1 cellular context compared by ENCODE assay signal in the genomic region with DNA sequence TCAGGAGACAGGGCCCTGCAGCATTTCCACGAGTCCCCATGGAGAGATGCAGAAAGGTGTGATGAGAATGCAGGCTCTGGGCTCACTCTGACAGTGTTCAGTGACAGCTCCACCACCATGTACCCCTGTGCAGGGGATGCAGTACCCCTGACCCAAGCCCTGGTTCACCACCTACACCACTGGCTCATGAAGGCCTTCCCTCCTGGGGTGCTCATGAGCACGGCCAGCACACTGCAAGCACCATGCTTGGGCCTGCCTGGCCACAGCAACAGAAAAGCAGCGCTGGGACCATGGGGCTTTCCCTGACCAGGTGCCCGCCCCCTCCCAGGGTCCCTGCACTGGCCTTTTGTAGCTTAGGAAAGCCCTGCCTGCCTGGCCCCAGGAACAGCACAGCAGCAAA.
TF ChIP-seq lines count a peak whose summit lies in the region.

No MANE protein-coding gene starts in this region.

TF ChIP-seq in IMR-90, 13 proteins besides CTCF, POLR2A, EP300 and RAD21:
- TF ChIP-seq BHLHE40 (IDR thresholded peaks at IDR 0.05; ENCODE audit: low read depth, low read length) (no peak), CHD1 (IDR thresholded peaks at IDR 0.05; ENCODE audit: low read depth, low read length) (no peak), FOS (IDR thresholded peaks at IDR 0.05; ENCODE audit: low read depth, low read length) (no peak), SMC3 (IDR thresholded peaks at IDR 0.05; ENCODE audit: low read depth, low read length) (no peak), MXI1 (IDR thresholded peaks at IDR 0.05; ENCODE audit: borderline replicate concordance, low read depth, low read length) (no peak), RCOR1 (IDR thresholded peaks at IDR 0.05; ENCODE audit: insufficient replicate concordance, low read length) (no peak), CEBPB (IDR thresholded peaks at IDR 0.05; ENCODE audit: low read depth, low read length) (no peak), NFE2L2 (IDR thresholded peaks at IDR 0.05; ENCODE audit: low read depth, low read length) (no peak)
- TF ChIP-seq, protein P1, sequence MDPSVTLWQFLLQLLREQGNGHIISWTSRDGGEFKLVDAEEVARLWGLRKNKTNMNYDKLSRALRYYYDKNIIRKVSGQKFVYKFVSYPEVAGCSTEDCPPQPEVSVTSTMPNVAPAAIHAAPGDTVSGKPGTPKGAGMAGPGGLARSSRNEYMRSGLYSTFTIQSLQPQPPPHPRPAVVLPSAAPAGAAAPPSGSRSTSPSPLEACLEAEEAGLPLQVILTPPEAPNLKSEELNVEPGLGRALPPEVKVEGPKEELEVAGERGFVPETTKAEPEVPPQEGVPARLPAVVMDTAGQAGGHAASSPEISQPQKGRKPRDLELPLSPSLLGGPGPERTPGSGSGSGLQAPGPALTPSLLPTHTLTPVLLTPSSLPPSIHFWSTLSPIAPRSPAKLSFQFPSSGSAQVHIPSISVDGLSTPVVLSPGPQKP (IDR thresholded peaks at IDR 0.05; ENCODE audit: borderline replicate concordance, low read depth, low read length): no peak
